In the genomic region with DNA sequence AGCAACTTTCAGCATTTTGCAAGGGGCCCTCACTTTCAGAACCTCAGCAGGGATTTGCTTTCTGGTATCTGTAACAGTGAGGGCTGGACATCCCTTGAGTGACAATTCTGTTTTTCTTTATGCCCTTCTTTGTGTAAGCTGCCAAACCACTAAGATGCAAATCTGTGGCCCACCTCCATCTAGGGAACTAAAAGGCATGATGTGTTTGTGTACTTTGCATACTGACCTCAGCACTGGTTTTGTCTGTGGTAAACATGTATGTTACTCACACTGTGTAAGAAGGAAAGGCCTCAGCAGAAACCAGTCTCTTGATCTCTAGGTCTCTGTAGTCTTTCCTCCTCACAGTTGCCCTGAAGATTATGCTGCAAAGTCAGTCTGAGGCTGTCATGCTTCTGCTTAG, we compare ENCODE assay signal across 13 cellular contexts.
DNase-seq lines count a peak whose midpoint lies in the region; ATAC-seq lines count a peak whose summit lies in the region.
"Had no signal": no experiment of that assay in that cellular context is flagged by ENCODE, and none has a peak within 500 bp of the region (broad histone marks: within the 10 kb centered on the region; RNA-seq: fewer than 3 reads in every experiment).

No MANE protein-coding gene starts in this region.

- ATAC-seq in GM18870 (IDR thresholded peaks at IDR 0.05; ENCODE audit: unreplicated experiment) (peak; percentile 99), GM21737 (IDR thresholded peaks at IDR 0.05; ENCODE audit: unreplicated experiment) (peak; percentile 98), HG03354 (IDR thresholded peaks at IDR 0.05; ENCODE audit: poor library complexity, severe bottlenecking, unreplicated experiment) (peak; percentile 100)
- ATAC-seq: left colon, psoas muscle had no signal

- DNase-seq in iris pigment epithelial cell (ENCODE audit: low read depth) (peak; percentile 50), cortex of kidney (lab: John Stamatoyannopoulos, UW) (no peak), RKO (ENCODE audit: low spot score) (no peak), dedifferentiated amniotic fluid mesenchymal stem cell (ENCODE audit: extremely low spot score) (no peak), superior temporal gyrus (ENCODE audit: extremely low spot score) (no peak)
- DNase-seq: DMS53, left colon, NCI-H2171 treated with DMSO at 0.1 percent for 48 hours, psoas muscle, T1000 had no signal
